22 cellular contexts compared by ENCODE assay signal in the genomic region with DNA sequence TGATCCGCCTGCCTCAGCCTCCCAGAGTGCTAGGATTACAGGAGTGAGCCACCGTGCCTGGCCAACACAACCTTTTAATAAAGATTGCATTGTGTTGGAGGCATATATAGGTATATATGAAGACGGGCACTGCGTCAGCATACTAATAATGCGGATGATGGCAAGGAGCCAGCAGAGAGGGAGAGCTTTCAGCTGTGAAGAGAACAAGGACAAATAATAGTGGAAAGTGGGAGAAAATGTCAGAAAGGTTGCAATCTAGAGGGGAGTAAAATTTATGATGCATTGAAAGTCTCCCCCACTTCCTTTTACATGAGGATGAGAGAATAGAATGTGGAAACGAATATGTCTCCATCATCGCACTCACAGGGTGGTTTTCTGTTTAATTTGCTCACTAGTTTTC.
A peak's percentile ranks its signal among the peaks of the same experiment; 100 is the strongest.
DNase-seq lines count a peak whose midpoint lies in the region; ATAC-seq and TF ChIP-seq lines count a peak whose summit lies in the region.
"Had no signal": no experiment of that assay in that cellular context is flagged by ENCODE, and none has a peak within 500 bp of the region (broad histone marks: within the 10 kb centered on the region; RNA-seq: fewer than 3 reads in every experiment).

No MANE protein-coding gene starts in this region.

- peaks cover 47% of the 10 kb centered on the region for H3K4me1 Mint-ChIP-seq in mesothelial cell of epicardium

- H3K27me3 Mint-ChIP-seq in mesothelial cell of epicardium (ENCODE audit: low read depth) = no peaks in the 10 kb centered on the region
- H3K27me3 Mint-ChIP-seq: CD4-positive, alpha-beta memory T cell had no signal

- no peaks in the 10 kb centered on the region for H3K4me1 ChIP-seq in A673 (ENCODE audit: insufficient read depth, low read length, poor library complexity, severe bottlenecking)
- H3K4me1 ChIP-seq: BE2C had no signal

- CTCF ChIA-PET in A673 (lab: Charles Lee) = no interaction called here

- H3K27ac Mint-ChIP-seq in mesothelial cell of epicardium = peak overlapping the region; percentile 6
- H3K27ac Mint-ChIP-seq: T-helper 1 cell treated with Interleukin-12 subunit alpha and Interleukin-12 subunit beta and Interleukin-4 antibody, amounts not matched to agents 30 μg/mL and 1 μg/mL, for 36 hours had no signal

- peak; percentile 13 for DNase-seq in DMS 273 (lab: John Stamatoyannopoulos, UW; ENCODE audit: unreplicated experiment)
- no peak for DNase-seq in DMS 273 treated with DMSO at 0.1 percent for 48 hours (lab: John Stamatoyannopoulos, UW)
- DNase-seq in A673 (ENCODE audit: low spot score) = peak; percentile 27
- DNase-seq in NCI-H69 (lab: John Stamatoyannopoulos, UW) = peak; percentile 28
- no peak for DNase-seq in mesothelial cell of epicardium (ENCODE audit: low spot score in 2 of 2, unreplicated experiment in 2 of 2)
- no peak for DNase-seq in anterior cingulate cortex (lab: John Stamatoyannopoulos, UW)
- DNase-seq in stimulated activated CD4-positive, alpha-beta T cell treated with anti-CD3 and anti-CD28 coated beads, Interleukin-12 subunit alpha, Interleukin-12 subunit beta, amount 100 ng/mL, for 4 hours = no peak
- DNase-seq: BE2C; Calu3; CD4-positive, alpha-beta memory T cell; GDM1; IMR-90; Kasumi-1; NCI-H187 treated with DMSO at 0.1 percent for 48 hours; NCI-H2171 treated with DMSO at 0.1 percent for 48 hours; NCI-H524 treated with DMSO at 0.1 percent for 48 hours; RPMI8226 had no signal

- H3K9me3 ChIP-seq in A673 (ENCODE audit: low read depth, low read length, poor library complexity, severe bottlenecking) = no peaks in the 10 kb centered on the region
- H3K9me3 ChIP-seq: BE2C, HAP-1 had no signal

- ATAC-seq in HG02870 (IDR thresholded peaks at IDR 0.05; ENCODE audit: unreplicated experiment) = no peak
- ATAC-seq: GM12878 had no signal

- BruUV-seq in A673 (replicated peaks; lab: Mats Ljungman, UMichigan) = no TSS peak

- H3K4me3 Mint-ChIP-seq in mesothelial cell of epicardium = no peak overlapping the region
- H3K4me3 Mint-ChIP-seq: CD4-positive, alpha-beta memory T cell; T-helper 1 cell treated with Interleukin-12 subunit alpha and Interleukin-12 subunit beta and Interleukin-4 antibody, amounts not matched to agents 30 μg/mL and 1 μg/mL, for 36 hours had no signal

- H3K36me3 Mint-ChIP-seq in mesothelial cell of epicardium = no peaks in the 10 kb centered on the region
- H3K36me3 Mint-ChIP-seq: CD4-positive, alpha-beta memory T cell had no signal

- no peaks in the 10 kb centered on the region for H3K9me3 Mint-ChIP-seq in mesothelial cell of epicardium
- H3K9me3 Mint-ChIP-seq: CD4-positive, alpha-beta memory T cell; T-helper 1 cell treated with Interleukin-12 subunit alpha and Interleukin-12 subunit beta and Interleukin-4 antibody, amounts not matched to agents 30 μg/mL and 1 μg/mL, for 36 hours had no signal

- intact Hi-C loops in A673 (cut with micrococcal nuclease; ENCODE audit: unreplicated experiment) = loop anchor here (10.0 kb wide), 2 partner anchors 787 to 1017 kb away; no protein-coding TSS in a partner anchor

- no peaks in the 10 kb centered on the region for H3K27me3 ChIP-seq in A673 (replicated peaks; ENCODE audit: insufficient read depth, low read depth, low read length, poor library complexity)
- H3K27me3 ChIP-seq: BE2C had no signal

- POLR2A ChIA-PET in A673 (lab: Charles Lee; ENCODE audit: low non-redundant PET) = no interaction called here

- H3K36me3 ChIP-seq in A673 (ENCODE audit: insufficient read depth, low read length, poor library complexity, severe bottlenecking) = no peaks in the 10 kb centered on the region
- H3K36me3 ChIP-seq: BE2C, HAP-1 had no signal

- H3K4me3 ChIP-seq in A673 (ENCODE audit: low read depth, low read length, poor library complexity, severe bottlenecking) = no peak overlapping the region
- H3K4me3 ChIP-seq: GM12878, HAP-1 had no signal

- no peak for TF ChIP-seq CTCF in A673 (conservative IDR thresholded peaks at IDR 0.05; ENCODE audit: low read depth, low read length)
- TF ChIP-seq CTCF in mesothelial cell of epicardium (IDR thresholded peaks at IDR 0.05; ENCODE audit: unreplicated experiment) = no peak

- H3K27ac ChIP-seq in A673 (ENCODE audit: low read depth, low read length, poor library complexity, severe bottlenecking) = no peak overlapping the region
- H3K27ac ChIP-seq: 22Rv1 had no signal

Comparison
In these comparisons a context has a peak if more than half of its experiments do, and no peak if none do; other contexts are left out.
1. DNase-seq: peak in DMS 273 (single experiment), A673 (single experiment) and NCI-H69 (single experiment); none in DMS 273 treated with DMSO at 0.1 percent for 48 hours (single experiment), mesothelial cell of epicardium (0 of 2), anterior cingulate cortex (0 of 58) and stimulated activated CD4-positive, alpha-beta T cell treated with anti-CD3 and anti-CD28 coated beads, Interleukin-12 subunit alpha, Interleukin-12 subunit beta, amount 100 ng/mL, for 4 hours (single experiment).